Comparison of ENCODE assay signal across 10 cellular contexts in the genomic region with DNA sequence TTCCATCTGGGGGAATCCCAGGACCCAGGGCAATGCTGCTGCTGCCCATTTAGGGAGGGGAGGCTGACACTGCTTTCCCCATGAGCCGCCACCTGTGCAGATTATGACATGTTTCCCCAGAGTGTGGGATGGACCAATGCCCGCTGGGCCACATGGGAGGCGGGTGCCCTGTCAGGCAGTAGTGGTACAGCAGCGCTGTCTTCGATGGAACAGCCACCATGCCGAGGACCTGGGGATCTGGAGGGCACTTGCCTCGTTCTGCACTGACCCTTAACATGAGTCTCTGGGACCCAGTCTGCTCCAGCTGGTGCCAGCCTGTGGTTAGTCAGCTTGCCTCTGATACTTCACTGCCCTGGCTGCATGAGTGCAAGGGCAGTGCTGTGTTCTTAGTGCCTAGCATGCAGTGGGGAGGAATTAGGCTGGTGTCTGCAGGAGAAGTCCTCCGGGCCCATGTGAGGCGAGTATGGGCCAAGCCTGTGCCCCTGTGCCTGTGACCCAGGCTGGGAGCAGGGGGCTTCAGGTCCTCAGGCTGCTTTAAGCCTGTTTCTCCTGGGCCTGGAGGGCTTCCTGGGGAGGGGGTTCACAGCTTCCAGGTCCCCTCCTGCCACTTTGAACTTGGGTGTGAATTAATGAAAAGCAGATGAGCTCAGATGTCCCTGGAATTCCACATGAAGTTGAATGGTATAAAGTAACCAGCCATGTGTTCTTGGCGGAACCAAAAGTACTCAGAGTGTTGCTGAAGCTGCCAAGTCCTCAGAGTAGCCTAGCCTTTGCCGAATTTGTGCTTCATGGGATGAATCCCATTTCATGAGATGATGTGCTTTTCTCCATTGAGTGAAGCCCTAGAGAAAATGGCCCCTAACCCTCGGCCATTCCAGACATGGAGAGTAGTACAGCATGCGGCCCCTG. TPM values are rescaled to one million over a fixed set of nuclear protein-coding genes. Genes with fewer than 3 reads are reported as not detected.
DNase-seq lines count a peak whose midpoint lies in the region; ATAC-seq and TF ChIP-seq lines count a peak whose summit lies in the region.
"Had no signal": no experiment of that assay in that cellular context is flagged by ENCODE, and none has a peak within 500 bp of the region (broad histone marks: within the 10 kb centered on the region; RNA-seq: fewer than 3 reads in every experiment).

No MANE protein-coding gene starts in this region.

- peaks cover 69% of the 10 kb centered on the region for H3K79me1 ChIP-seq in mesenchymal stem cell (replicated peaks; ENCODE audit: low read length, poor library complexity, severe bottlenecking)

- peak; percentile 45 for DNase-seq in Right ventricle myocardium inferior (ENCODE audit: missing footprints)
- DNase-seq in left ventricle myocardium superior, result no peak
- no peak for DNase-seq in activated naive CD8-positive, alpha-beta T cell treated with anti-CD3 and anti-CD28 coated beads, Interleukin-2, amount 10 ng/mL, durations not matched to agents 7 days and 5 days
- no peak for DNase-seq in mesenchymal stem cell
- DNase-seq in type B pancreatic cell (ENCODE audit: extremely low spot score, unreplicated experiment), result no peak
- no peak for DNase-seq in mesenteric fat pad (ENCODE audit: low spot score)
- DNase-seq: activated naive CD4-positive, alpha-beta T cell treated with Interleukin-2 at 50 U/mL for 16 hours; NCI-H345 had no signal

- no peak overlapping the region for H3K4me3 ChIP-seq in mesenchymal stem cell (ENCODE audit: insufficient read depth in 1 of 2, low read depth in 1 of 2, low read length in 2 of 2)

- no peak overlapping the region for H3K4me2 ChIP-seq in mesenchymal stem cell (ENCODE audit: low read length, poor library complexity, severe bottlenecking)

- 99% methylated on average over 13 of the region's 13 CpGs for WGBS in mesenchymal stem cell

- no peak overlapping the region for H2BK5ac ChIP-seq in mesenchymal stem cell (ENCODE audit: low read depth, low read length, poor library complexity, severe bottlenecking)

- H2BK120ac ChIP-seq in mesenchymal stem cell (ENCODE audit: low read depth, low read length), result no peak overlapping the region

- peak overlapping the region; percentile 100 for H3K27ac Mint-ChIP-seq in activated naive CD8-positive, alpha-beta T cell treated with anti-CD3 and anti-CD28 coated beads, Interleukin-2, amount 10 ng/mL, durations not matched to agents 7 days and 5 days
- peak overlapping the region; percentile 39 for H3K27ac Mint-ChIP-seq in type B pancreatic cell

- ATAC-seq in Right ventricle myocardium inferior, result no peak
- no peak for ATAC-seq in left ventricle myocardium superior
- ATAC-seq in activated naive CD8-positive, alpha-beta T cell treated with anti-CD3 and anti-CD28 coated beads, Interleukin-2, amount 10 ng/mL, durations not matched to agents 7 days and 5 days (ENCODE audit: low read depth), result no peak
- no peak for ATAC-seq in GM18868 (IDR thresholded peaks at IDR 0.05; ENCODE audit: unreplicated experiment)
- ATAC-seq in GM21423 (IDR thresholded peaks at IDR 0.05; ENCODE audit: unreplicated experiment), result no peak

- H3K14ac ChIP-seq in mesenchymal stem cell (ENCODE audit: low read length in 2 of 2), result no peak overlapping the region

- H3K23ac ChIP-seq in mesenchymal stem cell (ENCODE audit: low read length in 2 of 2), result no peak overlapping the region

- no peaks in the 10 kb centered on the region for H3K9me3 Mint-ChIP-seq in activated naive CD8-positive, alpha-beta T cell treated with anti-CD3 and anti-CD28 coated beads, Interleukin-2, amount 10 ng/mL, durations not matched to agents 7 days and 5 days
- no peaks in the 10 kb centered on the region for H3K9me3 Mint-ChIP-seq in type B pancreatic cell

- no peaks in the 10 kb centered on the region for H3K9me3 ChIP-seq in mesenchymal stem cell (ENCODE audit: control insufficient read depth, low read length)

- H3K4me3 Mint-ChIP-seq in activated naive CD8-positive, alpha-beta T cell treated with anti-CD3 and anti-CD28 coated beads, Interleukin-2, amount 10 ng/mL, durations not matched to agents 7 days and 5 days, result peak overlapping the region; percentile 42
- no peak overlapping the region for H3K4me3 Mint-ChIP-seq in type B pancreatic cell

- no peak overlapping the region for H3K4ac ChIP-seq in mesenchymal stem cell (ENCODE audit: low read depth in 1 of 2, low read length in 2 of 2)

- POLR2A ChIA-PET in activated naive CD8-positive, alpha-beta T cell treated with anti-CD3 and anti-CD28 coated beads, Interleukin-2, amount 10 ng/mL, durations not matched to agents 7 days and 5 days (lab: Charles Lee), result interaction anchor here (1.0 to 18.1 kb wide), 5 partner anchors 12 to 85 kb away, joined by 3 to 390 read pairs (median 25); a partner anchor contains a TSS

- H3K18ac ChIP-seq in mesenchymal stem cell (ENCODE audit: low read depth in 1 of 2, low read length in 2 of 2), result no peak overlapping the region

- H4K8ac ChIP-seq in mesenchymal stem cell (ENCODE audit: low read length), result no peak overlapping the region

- peaks cover 75% of the 10 kb centered on the region for H3K4me1 Mint-ChIP-seq in activated naive CD8-positive, alpha-beta T cell treated with anti-CD3 and anti-CD28 coated beads, Interleukin-2, amount 10 ng/mL, durations not matched to agents 7 days and 5 days
- peaks cover 37% of the 10 kb centered on the region for H3K4me1 Mint-ChIP-seq in type B pancreatic cell (ENCODE audit: unreplicated experiment)

- peaks cover 28% of the 10 kb centered on the region for H3K36me3 Mint-ChIP-seq in activated naive CD8-positive, alpha-beta T cell treated with anti-CD3 and anti-CD28 coated beads, Interleukin-2, amount 10 ng/mL, durations not matched to agents 7 days and 5 days
- no peaks in the 10 kb centered on the region for H3K36me3 Mint-ChIP-seq in type B pancreatic cell

- no peaks in the 10 kb centered on the region for H3K27me3 Mint-ChIP-seq in activated naive CD8-positive, alpha-beta T cell treated with anti-CD3 and anti-CD28 coated beads, Interleukin-2, amount 10 ng/mL, durations not matched to agents 7 days and 5 days
- H3K27me3 Mint-ChIP-seq in type B pancreatic cell, result no peaks in the 10 kb centered on the region

- peak overlapping the region; percentile 9 for H4K91ac ChIP-seq in mesenchymal stem cell (ENCODE audit: low read length)

- H2AK5ac ChIP-seq in mesenchymal stem cell (ENCODE audit: low read length, severe bottlenecking), result no peak overlapping the region

- peaks cover 27% of the 10 kb centered on the region for H3K4me1 ChIP-seq in mesenchymal stem cell (ENCODE audit: control insufficient read depth, insufficient read depth, low read depth, low read length)

- intact Hi-C loops in Right ventricle myocardium inferior (cut with DNase I), result loop anchor here (2.0 kb wide), 1 partner anchor 15 kb away; no protein-coding TSS in a partner anchor
- intact Hi-C loops in left ventricle myocardium superior (cut with micrococcal nuclease), result no loop called here

- no peaks in the 10 kb centered on the region for H3K27me3 ChIP-seq in mesenchymal stem cell (ENCODE audit: control insufficient read depth in 1 of 2, insufficient read depth in 1 of 2, low read length in 2 of 2)

- peaks cover 7 to 31% of the 10 kb centered on the region in 2 experiments for H3K36me3 ChIP-seq in mesenchymal stem cell (ENCODE audit: control insufficient read depth in 1 of 2, insufficient read depth in 2 of 2, low read depth in 1 of 2, low read length in 2 of 2)

- no peak overlapping the region for H3K27ac ChIP-seq in mesenchymal stem cell (ENCODE audit: low read length, poor library complexity, severe bottlenecking)

- H2BK15ac ChIP-seq in mesenchymal stem cell (ENCODE audit: low read depth, poor library complexity, severe bottlenecking), result no peak overlapping the region

- no peak for TF ChIP-seq CTCF in type B pancreatic cell (conservative IDR thresholded peaks at IDR 0.05)

- H3K9ac ChIP-seq in mesenchymal stem cell (ENCODE audit: low read length), result no peak overlapping the region

- no peak overlapping the region for H2BK12ac ChIP-seq in mesenchymal stem cell (ENCODE audit: low read length in 2 of 2)

- no peak overlapping the region for H2AFZ ChIP-seq in mesenchymal stem cell (ENCODE audit: low read depth, low read length)

RNA-seq across cellular contexts. Expression of a gene that starts 22.9 kb away (rescaled TPM):
- total RNA-seq in Right ventricle myocardium inferior (63.4 TPM), left ventricle myocardium superior (85.3 TPM), type B pancreatic cell (ENCODE audit: low replicate concordance) (38.6 and 58.2 TPM in 2 replicates), mesenteric fat pad (41.8 TPM)
- total RNA-seq in activated naive CD8-positive, alpha-beta T cell treated with anti-CD3 and anti-CD28 coated beads, Interleukin-2, amount 10 ng/mL, durations not matched to agents 7 days and 5 days, result 100 to 1,000 TPM; 230 to 252 TPM
- 93.2 TPM for polyA plus RNA-seq in mesenchymal stem cell (2013, experiment 1 of 2)
- polyA plus RNA-seq in mesenchymal stem cell (2013, experiment 2 of 2), result 91.8 TPM
